Comparison of ENCODE assay signal across 14 cellular contexts in the genomic region with DNA sequence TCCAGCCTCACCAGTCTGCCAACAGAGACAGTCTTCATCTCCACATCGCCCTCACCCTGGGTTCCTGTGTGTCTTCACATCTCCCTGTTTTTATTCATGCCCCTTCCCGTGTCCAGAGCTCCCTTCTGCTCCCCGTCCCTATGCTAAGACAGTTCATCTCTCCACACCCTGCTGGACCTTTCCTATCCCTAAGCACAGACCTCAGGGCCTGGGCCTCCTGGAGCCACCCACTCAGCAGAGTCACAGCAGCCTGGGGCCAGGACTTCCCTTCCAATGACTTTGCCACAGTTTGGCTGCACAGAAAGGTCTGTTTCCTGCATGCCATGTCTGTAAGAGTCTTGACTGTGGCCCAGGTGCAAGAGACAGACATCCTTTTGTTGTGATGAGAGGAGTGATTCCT.
DNase-seq lines count a peak whose midpoint lies in the region; TF ChIP-seq lines count a peak whose summit lies in the region.
"Had no signal": no experiment of that assay in that cellular context is flagged by ENCODE, and none has a peak within 500 bp of the region (broad histone marks: within the 10 kb centered on the region; RNA-seq: fewer than 3 reads in every experiment).

No MANE protein-coding gene starts in this region.

- H3K4me1 Mint-ChIP-seq in CD14-positive monocyte (peaks cover 36% of the 10 kb centered on the region), Calu3 (ENCODE audit: low read depth, unreplicated experiment) (no peaks in the 10 kb centered on the region)

- H3K27ac ChIP-seq in coronary artery: peak overlapping the region in 1 of 2 donors; percentile 37
- H3K27ac ChIP-seq: A549 had no signal

- CTCF ChIA-PET in Calu3 (lab: Charles Lee): no interaction called here

- H3K27me3 Mint-ChIP-seq in CD14-positive monocyte (ENCODE audit: low read depth in 3 of 3) (peaks cover 0 to 7% (median 4%) of the 10 kb centered on the region in 3 donors), Calu3 (ENCODE audit: unreplicated experiment) (no peaks in the 10 kb centered on the region)

- intact Hi-C loops in CD14-positive monocyte (cut with micrococcal nuclease) (loop anchor here in 1 of 2 donors (10.0 kb wide), 1 partner anchor 476 kb away; no protein-coding TSS in a partner anchor), Calu3 (cut with micrococcal nuclease; ENCODE audit: unreplicated experiment) (no loop called here)

- no peaks in the 10 kb centered on the region for H3K36me3 Mint-ChIP-seq in CD14-positive monocyte
- no peaks in the 10 kb centered on the region for H3K36me3 Mint-ChIP-seq in Calu3 (ENCODE audit: insufficient read depth, unreplicated experiment)

- TF ChIP-seq CTCF in CD14-positive monocyte (IDR thresholded peaks at IDR 0.05): no peak
- TF ChIP-seq CTCF in coronary artery (IDR thresholded peaks at IDR 0.05): no peak
- TF ChIP-seq CTCF in Calu3 (IDR thresholded peaks at IDR 0.05; ENCODE audit: unreplicated experiment): no peak

- H3K27ac Mint-ChIP-seq in CD14-positive monocyte (peak overlapping the region; percentile 85 to 91 (median 90)), Calu3 (ENCODE audit: unreplicated experiment) (no peak overlapping the region)
- H3K27ac Mint-ChIP-seq: CD4-positive, alpha-beta T cell had no signal

- H3K4me3 ChIP-seq in Jurkat, Clone E6-1 (ENCODE audit: low read length): no peak overlapping the region
- no peak overlapping the region for H3K4me3 ChIP-seq in coronary artery
- H3K4me3 ChIP-seq: A549, HAP-1 had no signal

- H3K4me3 Mint-ChIP-seq in CD14-positive monocyte (peak overlapping the region; percentile 11 to 82), Calu3 (ENCODE audit: low read depth, unreplicated experiment) (no peak overlapping the region)
- H3K4me3 Mint-ChIP-seq: CD4-positive, alpha-beta T cell had no signal

- no TSS peak for BruUV-seq in Calu3 (replicated peaks; lab: Mats Ljungman, UMichigan)

- DNase-seq in CD14-positive monocyte (ENCODE audit: low spot score) (no peak), coronary artery (ENCODE audit: low spot score) (peak; percentile 41), mesenteric fat pad (ENCODE audit: low spot score) (peak; percentile 51), Calu3 (no peak), DMS 273 treated with DMSO at 0.1 percent for 48 hours (lab: John Stamatoyannopoulos, UW) (no peak)
- DNase-seq in Jurkat, Clone E6-1 (ENCODE audit: low read depth, low spot score): peak; percentile 23
- no peak for DNase-seq in central memory CD4-positive, alpha-beta T cell
- DNase-seq: CD4-positive, alpha-beta T cell; DMS153; DMS79 treated with DMSO at 0.1 percent for 48 hours; EL; GOT3 had no signal

- H3K9me3 Mint-ChIP-seq in CD14-positive monocyte (peaks cover 0 to 5% (median 2%) of the 10 kb centered on the region in 7 donors), Calu3 (ENCODE audit: low read depth, unreplicated experiment) (peaks cover 9% of the 10 kb centered on the region)
- H3K9me3 Mint-ChIP-seq: CD4-positive, alpha-beta T cell had no signal

Comparison
In these comparisons a context has a peak if more than half of its experiments do, and no peak if none do; other contexts are left out.
1. DNase-seq: peak in Jurkat, Clone E6-1 (single experiment), coronary artery (single experiment) and mesenteric fat pad (single experiment); none in CD14-positive monocyte (single experiment), central memory CD4-positive, alpha-beta T cell (single experiment), Calu3 (single experiment) and DMS 273 treated with DMSO at 0.1 percent for 48 hours (single experiment).